1 cellular context compared by ENCODE assay signal in genomic region chr4:54274786-54275503, GRCh38.
TF ChIP-seq lines count a peak whose summit lies in the region.

No MANE protein-coding gene starts in this region.

TF ChIP-seq in H1, 55 proteins besides CTCF, POLR2A, EP300 and RAD21 (continued from another document):
- TF ChIP-seq KDM1A (IDR thresholded peaks at IDR 0.05; ENCODE audit: borderline replicate concordance, low read length) = no peak
- no peak for TF ChIP-seq SP2 (IDR thresholded peaks at IDR 0.05; ENCODE audit: low read length)
- TF ChIP-seq BACH1 (IDR thresholded peaks at IDR 0.05; ENCODE audit: low read length) = no peak
- no peak for TF ChIP-seq HDAC2 (IDR thresholded peaks at IDR 0.05; ENCODE audit: borderline replicate concordance in 1 of 2, low read depth in 2 of 2, low read length in 2 of 2)
